ENCODE assay signal across 8 cellular contexts in genomic region chr17:19724501-19725420, GRCh38. TPM values are rescaled to one million over a fixed set of nuclear protein-coding genes. Genes with fewer than 3 reads are reported as not detected.
DNase-seq lines count a peak whose midpoint lies in the region; ATAC-seq and TF ChIP-seq lines count a peak whose summit lies in the region.

No MANE protein-coding gene starts in this region.

- H3K79me1 ChIP-seq in IMR-90 (ENCODE audit: low read depth in 1 of 2, low read length in 2 of 2), result no peaks in the 10 kb centered on the region

- no peak overlapping the region for H2BK20ac ChIP-seq in IMR-90 (ENCODE audit: low read depth, low read length)

- in situ Hi-C loops in IMR-90 (cut with MboI; ENCODE audit: low sequenced_read_pairs), result no loop called here

- H3K36me3 ChIP-seq in IMR-90 (ENCODE audit: control insufficient read depth, insufficient read depth, low read length) (no peaks in the 10 kb centered on the region), skeletal muscle satellite cell (ENCODE audit: insufficient read depth, low read length) (no peaks in the 10 kb centered on the region)

- H3K9me3 ChIP-seq in IMR-90 (ENCODE audit: control insufficient read depth, insufficient read depth, low read length) (peaks cover 2% of the 10 kb centered on the region; the same call in 1 of the 2 replicates), skeletal muscle satellite cell (replicated peaks; ENCODE audit: low read length) (no peaks in the 10 kb centered on the region)

- peaks cover 11% of the 10 kb centered on the region; the same call in 1 of the 2 replicates for H3K4me1 ChIP-seq in IMR-90 (ENCODE audit: control insufficient read depth, insufficient read depth, low read length)
- peaks cover 40% of the 10 kb centered on the region for H3K4me1 ChIP-seq in skeletal muscle satellite cell (ENCODE audit: control insufficient read depth, insufficient read depth, low read length)

- dilution Hi-C loops in IMR-90 (cut with HindIII; ENCODE audit: low sequenced_read_pairs, unreplicated experiment), result no loop called here

- intact Hi-C loops in IMR-90 (cut with micrococcal nuclease), result no loop called here

- WGBS in IMR-90 (ENCODE audit: extremely low coverage in 2 of 2, insufficient read length in 1 of 2), 2 experiments, result 50% methylated on average over 38 of the region's 55 CpGs; no CpG with 5 or more reads in 1 of the 2 experiments

- POLR2A ChIA-PET in IMR-90 (lab: Charles Lee; ENCODE audit: unreplicated experiment), result no interaction called here

- H3K56ac ChIP-seq in IMR-90 (ENCODE audit: extremely low read depth, insufficient read depth, low read length), result no peak overlapping the region

- H2AK9ac ChIP-seq in IMR-90 (replicated peaks; ENCODE audit: low read depth, low read length, poor library complexity), result no peak overlapping the region

- no peak overlapping the region for H3K9ac ChIP-seq in IMR-90 (ENCODE audit: low read depth, low read length)
- peak overlapping the region; percentile 50 for H3K9ac ChIP-seq in skeletal muscle satellite cell (ENCODE audit: low read depth, low read length)

- H3K18ac ChIP-seq in IMR-90 (ENCODE audit: low read depth, low read length), result no peak overlapping the region

- no peak for TF ChIP-seq RAD21 in IMR-90 (IDR thresholded peaks at IDR 0.05; ENCODE audit: low read length)

- H3K9me1 ChIP-seq in IMR-90 (ENCODE audit: insufficient read depth, low read length), result 0 out of 2 replicates have a peak, but pooled peaks cover 4% of the 10 kb centered on the region

- TF ChIP-seq CTCF in IMR-90 (conservative IDR thresholded peaks at IDR 0.05; ENCODE audit: low read depth, low read length), result no peak

- no peak for TF ChIP-seq POLR2A in IMR-90 (IDR thresholded peaks at IDR 0.05; ENCODE audit: low read depth, low read length)

- no TSS peak for BruUV-seq in IMR-90 (replicated peaks; lab: Mats Ljungman, UMichigan)

- CTCF ChIA-PET in IMR-90 (lab: Yijun Ruan, JAX), result interaction anchor here (0.7 kb wide), 1 partner anchor 21 kb away, joined by 5 read pairs; no protein-coding TSS in a partner anchor

- no peak overlapping the region for H4K8ac ChIP-seq in IMR-90 (ENCODE audit: low read depth in 2 of 2, low read length in 2 of 2)

- H2AFZ ChIP-seq in IMR-90 (replicated peaks; ENCODE audit: low read length, poor library complexity), result peak overlapping the region; percentile 55

- H3K4me2 ChIP-seq in IMR-90 (ENCODE audit: low read depth, low read length) (no peak overlapping the region), skeletal muscle satellite cell (ENCODE audit: low read length) (peak overlapping the region; percentile 71)

- H3K14ac ChIP-seq in IMR-90 (replicated peaks; ENCODE audit: low read depth, low read length), result no peak overlapping the region

- no peak overlapping the region for H2BK5ac ChIP-seq in IMR-90 (ENCODE audit: low read depth, low read length, poor library complexity, severe bottlenecking)

- H4K91ac ChIP-seq in IMR-90 (ENCODE audit: insufficient read depth, low read depth, low read length), result no peak overlapping the region

- no peak for ATAC-seq in IMR-90 (ENCODE audit: low read depth)

- no peaks in the 10 kb centered on the region for H4K20me1 ChIP-seq in IMR-90 (ENCODE audit: insufficient read depth, low read length)

- no peak overlapping the region for H3K27ac ChIP-seq in IMR-90 (ENCODE audit: insufficient read depth, low read length)

- no peak overlapping the region for H2BK120ac ChIP-seq in IMR-90 (ENCODE audit: low read depth, low read length)

- H3K27me3 ChIP-seq in IMR-90 (ENCODE audit: control insufficient read depth, insufficient read depth, low read length) (peaks cover 14% of the 10 kb centered on the region; the same call in 1 of the 2 replicates), skeletal muscle satellite cell (ENCODE audit: control insufficient read depth, insufficient read depth, low read length) (peaks cover 7% of the 10 kb centered on the region)

- no peak overlapping the region for H3K23ac ChIP-seq in IMR-90 (ENCODE audit: low read depth, low read length)

- no peak overlapping the region for H4K5ac ChIP-seq in IMR-90 (ENCODE audit: low read depth, low read length)

- H3K4ac ChIP-seq in IMR-90 (ENCODE audit: low read depth, low read length), result no peak overlapping the region

- no peak overlapping the region for H2BK15ac ChIP-seq in IMR-90 (ENCODE audit: low read depth, low read length)

- no peak overlapping the region for H2AK5ac ChIP-seq in IMR-90 (ENCODE audit: low read depth, low read length)

- DNase-seq in IMR-90 (no peak), activated T-cell treated with anti-CD3 and anti-CD28 coated beads for 4 hours (peak; percentile 18), germinal center (ENCODE audit: low spot score) (peak; percentile 36), NCI-H128 (lab: John Stamatoyannopoulos, UW; ENCODE audit: unreplicated experiment) (no peak), NCI-H1048 (lab: John Stamatoyannopoulos, UW) (no peak), NCI-H524 (lab: John Stamatoyannopoulos, UW) (no peak), amniotic stem cell (lab: John Stamatoyannopoulos, UW) (no peak)

- H3K4me3 ChIP-seq in IMR-90 (ENCODE audit: insufficient read depth, low read depth, low read length) (no peak overlapping the region), skeletal muscle satellite cell (ENCODE audit: low read length) (peak overlapping the region; percentile 51)

TF ChIP-seq in IMR-90, 13 proteins besides CTCF, POLR2A, EP300 and RAD21:
- no peak for TF ChIP-seq USF2 (IDR thresholded peaks at IDR 0.05; ENCODE audit: low read depth, low read length)
- TF ChIP-seq FOS (IDR thresholded peaks at IDR 0.05; ENCODE audit: low read depth, low read length), result no peak
- no peak for TF ChIP-seq SMC3 (IDR thresholded peaks at IDR 0.05; ENCODE audit: low read depth, low read length)
- no peak for TF ChIP-seq MAZ (IDR thresholded peaks at IDR 0.05; ENCODE audit: borderline replicate concordance, low read depth, low read length)
- TF ChIP-seq MXI1 (IDR thresholded peaks at IDR 0.05; ENCODE audit: borderline replicate concordance, low read depth, low read length), result no peak
- TF ChIP-seq RFX5 (IDR thresholded peaks at IDR 0.05; ENCODE audit: low read depth, low read length), result no peak
- no peak for TF ChIP-seq MAFK (IDR thresholded peaks at IDR 0.05; ENCODE audit: low read depth, low read length)
- TF ChIP-seq CEBPB (IDR thresholded peaks at IDR 0.05; ENCODE audit: low read depth, low read length), result no peak
- TF ChIP-seq NFE2L2 (IDR thresholded peaks at IDR 0.05; ENCODE audit: low read depth, low read length), result no peak
- TF ChIP-seq RCOR1 (IDR thresholded peaks at IDR 0.05; ENCODE audit: insufficient replicate concordance, low read length), result no peak
- TF ChIP-seq ELK1 (IDR thresholded peaks at IDR 0.05; ENCODE audit: borderline replicate concordance, low read depth, low read length), result no peak
- TF ChIP-seq CHD1 (IDR thresholded peaks at IDR 0.05; ENCODE audit: low read depth, low read length), result no peak
- no peak for TF ChIP-seq BHLHE40 (IDR thresholded peaks at IDR 0.05; ENCODE audit: low read depth, low read length)

RNA-seq across cellular contexts. Expression of gene SLC47A2, which starts 8.4 kb away (rescaled TPM):
- total RNA-seq in IMR-90 (2012; rRNA removed), result not detected in 2 replicates
- polyA plus RNA-seq in IMR-90 (2012; rRNA removed), result not detected in 2 replicates
- polyA plus RNA-seq in IMR-90 (2012; cell fraction: cytosol; rRNA removed), result not detected in 2 replicates
- polyA plus RNA-seq in IMR-90 (2012; cell fraction: nucleus; rRNA removed; ENCODE audit: low replicate concordance), result not detected in 2 replicates
- total RNA-seq in skeletal muscle satellite cell (2012; rRNA removed), result under 0.01 TPM in 1 of 2 replicates, not detected in the other

RNA-seq across cellular contexts. Expression of gene ALDH3A1, which starts 23.3 kb away (rescaled TPM):
- total RNA-seq in IMR-90 (2012; rRNA removed), result not detected in 2 replicates
- polyA plus RNA-seq in IMR-90 (2012; rRNA removed), result not detected in 2 replicates
- not detected in 2 replicates for polyA plus RNA-seq in IMR-90 (2012; cell fraction: cytosol; rRNA removed)
- polyA plus RNA-seq in IMR-90 (2012; cell fraction: nucleus; rRNA removed; ENCODE audit: low replicate concordance), result not detected in 2 replicates
- 0.44 TPM in 1 of 2 replicates, not detected in the other for total RNA-seq in skeletal muscle satellite cell (2012; rRNA removed)

Comparison
In these comparisons a context has a peak if more than half of its experiments do, and no peak if none do; other contexts are left out.
1. DNase-seq: peak in activated T-cell treated with anti-CD3 and anti-CD28 coated beads for 4 hours (single experiment) and germinal center (single experiment); none in IMR-90 (single experiment), NCI-H128 (single experiment), NCI-H1048 (single experiment), NCI-H524 (0 of 2) and amniotic stem cell (single experiment).